In the genomic region with DNA sequence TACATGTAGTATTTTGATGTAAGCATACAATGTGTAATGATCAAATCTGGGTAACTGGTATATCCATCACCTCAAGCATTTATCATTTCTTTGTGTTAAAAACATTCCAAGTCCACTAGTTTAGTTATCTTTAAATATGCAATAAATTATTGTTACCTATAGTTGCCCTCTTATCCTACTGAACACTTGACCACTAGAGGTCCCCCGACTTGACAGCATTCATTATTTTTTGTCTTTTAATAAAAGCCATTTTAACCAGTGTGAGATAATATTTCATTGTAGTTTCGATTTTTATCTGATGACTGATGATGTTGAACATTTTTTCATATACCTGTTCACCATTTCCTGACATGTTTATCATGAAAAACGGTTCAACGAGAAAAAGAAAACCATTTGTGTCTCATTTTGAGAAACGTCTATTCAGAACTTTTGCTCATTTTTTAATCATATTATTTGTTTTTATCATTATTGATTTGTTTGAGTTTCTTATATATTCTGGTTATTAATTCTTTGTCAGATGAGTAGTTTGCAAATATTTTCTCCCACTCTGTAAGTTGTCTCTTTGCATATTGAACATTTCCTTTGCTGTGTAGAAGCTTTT, we compare ENCODE assay signal across 1 cellular context.
TF ChIP-seq lines count a peak whose summit lies in the region.

No MANE protein-coding gene starts in this region.

TF ChIP-seq in SK-N-SH treated with all-trans-retinoic acid at 6 μM for 48 hours, 23 proteins besides CTCF, POLR2A, EP300 and RAD21 (continued from another document):
- TF ChIP-seq, protein P1, sequence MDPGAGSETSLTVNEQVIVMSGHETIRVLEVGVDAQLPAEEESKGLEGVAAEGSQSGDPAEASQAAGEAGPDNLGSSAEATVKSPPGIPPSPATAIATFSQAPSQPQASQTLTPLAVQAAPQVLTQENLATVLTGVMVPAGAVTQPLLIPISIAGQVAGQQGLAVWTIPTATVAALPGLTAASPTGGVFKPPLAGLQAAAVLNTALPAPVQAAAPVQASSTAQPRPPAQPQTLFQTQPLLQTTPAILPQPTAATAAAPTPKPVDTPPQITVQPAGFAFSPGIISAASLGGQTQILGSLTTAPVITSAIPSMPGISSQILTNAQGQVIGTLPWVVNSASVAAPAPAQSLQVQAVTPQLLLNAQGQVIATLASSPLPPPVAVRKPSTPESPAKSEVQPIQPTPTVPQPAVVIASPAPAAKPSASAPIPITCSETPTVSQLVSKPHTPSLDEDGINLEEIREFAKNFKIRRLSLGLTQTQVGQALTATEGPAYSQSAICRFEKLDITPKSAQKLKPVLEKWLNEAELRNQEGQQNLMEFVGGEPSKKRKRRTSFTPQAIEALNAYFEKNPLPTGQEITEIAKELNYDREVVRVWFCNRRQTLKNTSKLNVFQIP (CRISPR knock-in tag; IDR thresholded peaks at IDR 0.05; ENCODE audit: borderline replicate concordance, low read depth): no peak
- TF ChIP-seq GLIS3 (CRISPR knock-in tag; IDR thresholded peaks at IDR 0.05): no peak
